ENCODE assay signal across 23 cellular contexts in genomic region chr3:98887684-98888083, GRCh38. TPM values are rescaled to one million over a fixed set of nuclear protein-coding genes. Genes with fewer than 3 reads are reported as not detected.
A peak's percentile ranks its signal among the peaks of the same experiment; 100 is the strongest.
DNase-seq lines count a peak whose midpoint lies in the region; ATAC-seq and TF ChIP-seq lines count a peak whose summit lies in the region.
"Had no signal": no experiment of that assay in that cellular context is flagged by ENCODE, and none has a peak within 500 bp of the region (broad histone marks: within the 10 kb centered on the region; RNA-seq: fewer than 3 reads in every experiment).

No MANE protein-coding gene starts in this region.

- no TSS peak for BruUV-seq in IMR-90 (replicated peaks; lab: Mats Ljungman, UMichigan)

- peaks cover 53% of the 10 kb centered on the region for H3K4me1 Mint-ChIP-seq in osteocyte (ENCODE audit: unreplicated experiment)
- H3K4me1 Mint-ChIP-seq: CD4-positive, CD25-positive, alpha-beta regulatory T cell had no signal

- no peak overlapping the region for H3K4ac ChIP-seq in IMR-90 (ENCODE audit: low read depth, low read length)

- H3K27ac ChIP-seq in SK-N-SH (ENCODE audit: low read depth in 2 of 2, low read length in 1 of 2) (peak overlapping the region in 1 of 2 experiments; percentile 82; a peak in 2 of 4 replicates), IMR-90 (ENCODE audit: insufficient read depth, low read length) (no peak overlapping the region), epithelial cell of prostate (peak overlapping the region; percentile 36), breast epithelium (no peak overlapping the region)
- H3K27ac ChIP-seq: 22Rv1, BLaER1, RWPE1 had no signal

- dilution Hi-C loops in IMR-90 (cut with HindIII; ENCODE audit: low sequenced_read_pairs, unreplicated experiment), result no loop called here

- H3F3A ChIP-seq in SK-N-SH (replicated peaks; ENCODE audit: insufficient read depth), result peaks cover 75% of the 10 kb centered on the region

- H3K23ac ChIP-seq in IMR-90 (ENCODE audit: low read depth, low read length), result peak overlapping the region; percentile 59; the same call in 1 of the 2 replicates

- peaks cover 14 to 42% of the 10 kb centered on the region in 2 experiments; a peak in 3 of 4 replicates for H3K4me1 ChIP-seq in SK-N-SH (ENCODE audit: control insufficient read depth in 1 of 2, insufficient read depth in 2 of 2, low read depth in 1 of 2, low read length in 1 of 2)
- peaks cover 32% of the 10 kb centered on the region for H3K4me1 ChIP-seq in IMR-90 (ENCODE audit: control insufficient read depth, insufficient read depth, low read length)
- peaks cover 0 to 6% of the 10 kb centered on the region in 2 donors for H3K4me1 ChIP-seq in breast epithelium
- H3K4me1 ChIP-seq: BLaER1 had no signal

- 0 out of 2 replicates have a peak overlapping the region, but pooled peaks have one; percentile 44 for H3K14ac ChIP-seq in IMR-90 (replicated peaks; ENCODE audit: low read depth, low read length)

- H3K36me3 Mint-ChIP-seq in osteocyte (ENCODE audit: unreplicated experiment), result peaks cover 1% of the 10 kb centered on the region
- H3K36me3 Mint-ChIP-seq: CD4-positive, CD25-positive, alpha-beta regulatory T cell had no signal

- H4K91ac ChIP-seq in IMR-90 (ENCODE audit: insufficient read depth, low read depth, low read length), result no peak overlapping the region

- peaks cover 17% of the 10 kb centered on the region for H3K9me1 ChIP-seq in IMR-90 (ENCODE audit: insufficient read depth, low read length)

- no peak for DNase-seq in SK-N-SH
- DNase-seq in IMR-90, result no peak
- no peak for DNase-seq in epithelial cell of prostate (ENCODE audit: low read depth, low spot score)
- DNase-seq in osteocyte (ENCODE audit: extremely low spot score, unreplicated experiment), result no peak
- no peak for DNase-seq in LoVo (ENCODE audit: low spot score)
- DNase-seq in breast epithelium (ENCODE audit: low spot score in 2 of 2), result no peak
- DNase-seq: CD4-positive, CD25-positive, alpha-beta regulatory T cell; HCEC 1CT; KG1; NCI-H1048; NCI-H1417 treated with DMSO at 0.1 percent for 48 hours; NCI-H1694 treated with DMSO at 0.1 percent for 48 hours; NCI-H2081; NCI-H226; NCI-H510A; NCI-H69; SIG-M5 had no signal

- H3K9me3 ChIP-seq in SK-N-SH (no peaks in the 10 kb centered on the region), IMR-90 (ENCODE audit: control insufficient read depth, insufficient read depth, low read length) (no peaks in the 10 kb centered on the region), breast epithelium (no peaks in the 10 kb centered on the region)
- H3K9me3 ChIP-seq: BLaER1 had no signal

- H3K36me3 ChIP-seq in SK-N-SH (replicated peaks in 1 of 2; ENCODE audit: control insufficient read depth in 1 of 2, insufficient read depth in 2 of 2, low read length in 1 of 2) (peaks cover 2 to 58% of the 10 kb centered on the region in 2 experiments), IMR-90 (ENCODE audit: control insufficient read depth, insufficient read depth, low read length) (no peaks in the 10 kb centered on the region; the same call in 1 of the 2 replicates), breast epithelium (no peaks in the 10 kb centered on the region)
- H3K36me3 ChIP-seq: BLaER1 had no signal

- peak overlapping the region; percentile 70 for H3K27ac Mint-ChIP-seq in osteocyte (ENCODE audit: unreplicated experiment)
- H3K27ac Mint-ChIP-seq: CD4-positive, CD25-positive, alpha-beta regulatory T cell had no signal

- TF ChIP-seq RAD21 in SK-N-SH (IDR thresholded peaks at IDR 0.05; ENCODE audit: low read length), result no peak
- TF ChIP-seq RAD21 in IMR-90 (IDR thresholded peaks at IDR 0.05; ENCODE audit: low read length), result no peak

- TF ChIP-seq POLR2A in IMR-90 (IDR thresholded peaks at IDR 0.05; ENCODE audit: low read depth, low read length) (no peak), breast epithelium (IDR thresholded peaks at IDR 0.05) (no peak)

- H4K8ac ChIP-seq in IMR-90 (ENCODE audit: low read depth in 2 of 2, low read length in 2 of 2), result no peak overlapping the region

- H3K4me2 ChIP-seq in SK-N-SH (peak overlapping the region; percentile 72), IMR-90 (ENCODE audit: low read depth, low read length) (no peak overlapping the region)
- H3K4me2 ChIP-seq: BLaER1 had no signal

- intact Hi-C loops in IMR-90 (cut with micrococcal nuclease), result loop anchor here (2.0 kb wide), 1 partner anchor 13 kb away; the partner anchor contains the start of gene DCBLD2
- intact Hi-C loops in breast epithelium (cut with DNase I; ENCODE audit: low total_unique reads), result no loop called here

- 75% methylated on average over 1 of the region's 1 CpG for WGBS in SK-N-SH (ENCODE audit: low lambda C conversion rate)
- WGBS in IMR-90 (ENCODE audit: extremely low coverage in 2 of 2, insufficient read length in 1 of 2), 2 experiments, result no CpG with 5 or more reads among the region's 1 CpG

- no peak overlapping the region; a peak in 1 of 4 replicates for H3K4me3 ChIP-seq in SK-N-SH (ENCODE audit: low read depth in 2 of 2, low read length in 1 of 2)
- no peak overlapping the region for H3K4me3 ChIP-seq in IMR-90 (ENCODE audit: insufficient read depth, low read depth, low read length)
- H3K4me3 ChIP-seq in breast epithelium, result no peak overlapping the region
- H3K4me3 ChIP-seq: BLaER1 had no signal

- CTCF ChIA-PET in SK-N-SH (lab: Yijun Ruan, JAX) (interaction anchor here (2.1 kb wide), 1 partner anchor 106 kb away, joined by 6 read pairs; no protein-coding TSS in a partner anchor), IMR-90 (lab: Yijun Ruan, JAX) (no interaction called here)

- H3K79me1 ChIP-seq in IMR-90 (ENCODE audit: low read depth in 1 of 2, low read length in 2 of 2), result peaks cover 6 to 53% of the 10 kb centered on the region in 2 experiments; a peak in 2 of 4 replicates

- no peak for TF ChIP-seq CTCF in SK-N-SH (IDR thresholded peaks at IDR 0.05)
- no peak for TF ChIP-seq CTCF in IMR-90 (conservative IDR thresholded peaks at IDR 0.05; ENCODE audit: low read depth, low read length)
- no peak for TF ChIP-seq CTCF in osteocyte (IDR thresholded peaks at IDR 0.05)
- TF ChIP-seq CTCF in breast epithelium (IDR thresholded peaks at IDR 0.05), result no peak

- H3K18ac ChIP-seq in IMR-90 (ENCODE audit: low read depth, low read length), result no peak overlapping the region

- H2BK15ac ChIP-seq in IMR-90 (ENCODE audit: low read depth, low read length), result no peak overlapping the region

- H4K20me1 ChIP-seq in SK-N-SH (ENCODE audit: insufficient read depth), result peaks cover 100% of the 10 kb centered on the region
- peaks cover 58% of the 10 kb centered on the region for H4K20me1 ChIP-seq in IMR-90 (ENCODE audit: insufficient read depth, low read length)

- TF ChIP-seq EP300 in SK-N-SH (IDR thresholded peaks at IDR 0.05; ENCODE audit: borderline replicate concordance in 1 of 2, low read depth in 1 of 2, low read length in 1 of 2), result no peak

- no peak overlapping the region for H2BK120ac ChIP-seq in IMR-90 (ENCODE audit: low read depth, low read length)

- in situ Hi-C loops in IMR-90 (cut with MboI; ENCODE audit: low sequenced_read_pairs), result no loop called here

- H3K27me3 Mint-ChIP-seq in osteocyte (ENCODE audit: unreplicated experiment), result no peaks in the 10 kb centered on the region
- H3K27me3 Mint-ChIP-seq: CD4-positive, CD25-positive, alpha-beta regulatory T cell had no signal

- H3K9me2 ChIP-seq in SK-N-SH, result no peaks in the 10 kb centered on the region

- H2AK9ac ChIP-seq in IMR-90 (replicated peaks; ENCODE audit: low read depth, low read length, poor library complexity), result no peak overlapping the region

- no peak overlapping the region for H3K4me3 Mint-ChIP-seq in osteocyte (ENCODE audit: unreplicated experiment)
- H3K4me3 Mint-ChIP-seq: CD4-positive, CD25-positive, alpha-beta regulatory T cell had no signal

- H2AFZ ChIP-seq in SK-N-SH (ENCODE audit: low read depth), result no peak overlapping the region
- H2AFZ ChIP-seq in IMR-90 (replicated peaks; ENCODE audit: low read length, poor library complexity), result no peak overlapping the region

- H3K9me3 Mint-ChIP-seq in osteocyte (ENCODE audit: unreplicated experiment), result no peaks in the 10 kb centered on the region
- H3K9me3 Mint-ChIP-seq: CD4-positive, CD25-positive, alpha-beta regulatory T cell had no signal

- H4K5ac ChIP-seq in IMR-90 (ENCODE audit: low read depth, low read length), result no peak overlapping the region

- POLR2A ChIA-PET in SK-N-SH (lab: Yijun Ruan, JAX), result interaction anchor here (1.2 kb wide), 1 partner anchor 14 kb away, joined by 3 read pairs; the partner anchor contains the start of gene DCBLD2
- POLR2A ChIA-PET in IMR-90 (lab: Charles Lee; ENCODE audit: unreplicated experiment), result interaction anchor here (0.6 kb wide), 1 partner anchor 14 kb away, joined by 3 read pairs; the partner anchor contains the start of gene DCBLD2

- ATAC-seq in SK-N-SH treated with all-trans-retinoic acid at 6 μM for 48 hours (no peak), IMR-90 (ENCODE audit: low read depth) (no peak), HG03354 (IDR thresholded peaks at IDR 0.05; ENCODE audit: poor library complexity, severe bottlenecking, unreplicated experiment) (no peak)
- ATAC-seq: Panc1 had no signal

- peaks cover 100% of the 10 kb centered on the region for H3K79me2 ChIP-seq in SK-N-SH (ENCODE audit: insufficient read depth)

- no peak overlapping the region for H3K56ac ChIP-seq in IMR-90 (ENCODE audit: extremely low read depth, insufficient read depth, low read length)

- peak overlapping the region; percentile 1 for H2BK5ac ChIP-seq in IMR-90 (ENCODE audit: low read depth, low read length, poor library complexity, severe bottlenecking)

- no peaks in the 10 kb centered on the region for H3K27me3 ChIP-seq in SK-N-SH (ENCODE audit: insufficient read depth)
- no peaks in the 10 kb centered on the region for H3K27me3 ChIP-seq in IMR-90 (ENCODE audit: control insufficient read depth, insufficient read depth, low read length)
- no peaks in the 10 kb centered on the region for H3K27me3 ChIP-seq in breast epithelium
- H3K27me3 ChIP-seq: BLaER1 had no signal

- no peak overlapping the region; the same call in 1 of the 2 replicates for H3K9ac ChIP-seq in SK-N-SH
- H3K9ac ChIP-seq in IMR-90 (ENCODE audit: low read depth, low read length), result no peak overlapping the region
- H3K9ac ChIP-seq: BLaER1 had no signal

- H2AK5ac ChIP-seq in IMR-90 (ENCODE audit: low read depth, low read length), result no peak overlapping the region

- H2BK20ac ChIP-seq in IMR-90 (ENCODE audit: low read depth, low read length), result no peak overlapping the region

TF ChIP-seq in SK-N-SH, 30 proteins besides CTCF, POLR2A, EP300 and RAD21 (continues in another document):
- no peak for TF ChIP-seq NRF1 (IDR thresholded peaks at IDR 0.05; ENCODE audit: low read depth, low read length)

TF ChIP-seq in IMR-90, 13 proteins besides CTCF, POLR2A, EP300 and RAD21 (continues in another document):
- TF ChIP-seq MXI1 (IDR thresholded peaks at IDR 0.05; ENCODE audit: borderline replicate concordance, low read depth, low read length) (no peak), BHLHE40 (IDR thresholded peaks at IDR 0.05; ENCODE audit: low read depth, low read length) (no peak)

RNA-seq across cellular contexts. Expression of gene DCBLD2, which starts 13.8 kb away (rescaled TPM):
- 159 and 190 TPM in 2 replicates for polyA plus RNA-seq in SK-N-SH (2012; rRNA removed)
- polyA plus RNA-seq in SK-N-SH (2012; cell fraction: cytosol; rRNA removed), result 198 and 211 TPM in 2 replicates
- 130 and 207 TPM in 2 replicates for polyA plus RNA-seq in SK-N-SH (2012; cell fraction: nucleus; rRNA removed)
- total RNA-seq in IMR-90 (2012; rRNA removed), result 196 and 275 TPM in 2 replicates
- polyA plus RNA-seq in IMR-90 (2012; rRNA removed), result 119 and 121 TPM in 2 replicates
- 38.1 and 38.8 TPM in 2 replicates for polyA plus RNA-seq in IMR-90 (2012; cell fraction: cytosol; rRNA removed)
- 32.4 and 131 TPM in 2 replicates for polyA plus RNA-seq in IMR-90 (2012; cell fraction: nucleus; rRNA removed; ENCODE audit: low replicate concordance)
- 83.2 and 85.5 TPM in 2 replicates for total RNA-seq in osteocyte
- total RNA-seq in breast epithelium, result 10 to 100 TPM; 27.2 to 46.7 (median 29.6) TPM
